ENCODE assay signal across 8 cellular contexts in genomic region chr2:79564065-79564464, GRCh38. TPM values are rescaled to one million over a fixed set of nuclear protein-coding genes. Genes with fewer than 3 reads are reported as not detected.
"Had no signal": no experiment of that assay in that cellular context is flagged by ENCODE, and none has a peak within 500 bp of the region (broad histone marks: within the 10 kb centered on the region; RNA-seq: fewer than 3 reads in every experiment).

No MANE protein-coding gene starts in this region.

- FAIRE-seq: HTR-8/SVneo, K562 had no signal

- ATAC-seq: K562 had no signal

- H3K27ac Mint-ChIP-seq: H9 had no signal

- DNase-seq: GM23248, GOT3, H9, HCEC 1CT, IMR-90, KG1 had no signal

- H3K4me3 ChIP-seq: GM23248, K562 had no signal

- H3K9me3 Mint-ChIP-seq: H9 had no signal

- H3K27ac ChIP-seq: GM23248 had no signal

- H3K4me3 Mint-ChIP-seq: H9 had no signal

RNA-seq across cellular contexts. Expression of gene CTNNA2, which starts 51.2 kb away (rescaled TPM):
- total RNA-seq: GM23248, IMR-90 had no signal
- polyA plus RNA-seq: GM23248, IMR-90 had no signal
